8 cellular contexts compared by ENCODE assay signal in the genomic region with DNA sequence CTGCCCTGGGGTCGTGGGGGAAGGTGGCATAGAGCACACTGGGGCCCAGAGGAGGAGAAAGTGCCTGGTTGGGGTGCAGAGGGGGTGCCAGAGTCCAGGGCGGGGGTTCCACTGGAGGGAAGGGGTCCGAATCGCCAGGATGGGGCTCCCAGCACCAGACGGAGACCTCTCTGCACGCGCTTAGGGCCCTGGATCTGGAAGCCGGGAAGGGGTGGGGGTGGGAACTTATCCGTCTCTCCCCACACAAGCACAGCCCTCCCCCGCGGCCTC. TPM values are rescaled to one million over a fixed set of nuclear protein-coding genes. Genes with fewer than 3 reads are reported as not detected.
A peak's percentile ranks its signal among the peaks of the same experiment; 100 is the strongest.
DNase-seq lines count a peak whose midpoint lies in the region; ATAC-seq, FAIRE-seq and TF ChIP-seq lines count a peak whose summit lies in the region.

No MANE protein-coding gene starts in this region.

- intact Hi-C loops in left cardiac atrium (cut with DNase I): no loop called here
- intact Hi-C loops in gastrocnemius medialis (cut with DNase I; ENCODE audit: low total_unique reads): no loop called here

- no peaks in the 10 kb centered on the region for H3K27me3 ChIP-seq in gastrocnemius medialis

- peaks cover 12% of the 10 kb centered on the region for H3K36me3 Mint-ChIP-seq in HFFc6 (ENCODE audit: low read depth)
- no peaks in the 10 kb centered on the region for H3K36me3 Mint-ChIP-seq in activated naive CD4-positive, alpha-beta T cell treated with anti-CD3 and anti-CD28 coated beads, Interleukin-2, amount 50 U/mL, for 24 hours

- TF ChIP-seq CTCF in C4-2B (conservative IDR thresholded peaks at IDR 0.05): no peak
- TF ChIP-seq CTCF in HFFc6 (IDR thresholded peaks at IDR 0.05): no peak
- TF ChIP-seq CTCF in gastrocnemius medialis (IDR thresholded peaks at IDR 0.05 in 4 of 5, conservative IDR thresholded peaks at IDR 0.05 in 1 of 5): no peak

- DNase-seq in HFFc6 (peak; percentile 50), left cardiac atrium (peak; percentile 81), gastrocnemius medialis (no peak), amniotic stem cell (lab: John Stamatoyannopoulos, UW) (no peak), GM12891 (ENCODE audit: insufficient read length, low spot score) (no peak)

- TF ChIP-seq POLR2A in gastrocnemius medialis (IDR thresholded peaks at IDR 0.05) (peak in 1 of 2 donors; percentile 24), GM12891 (IDR thresholded peaks at IDR 0.05; ENCODE audit: low read depth, low read length) (no peak)

- peak overlapping the region; percentile 93 for H3K4me3 Mint-ChIP-seq in HFFc6
- H3K4me3 Mint-ChIP-seq in activated naive CD4-positive, alpha-beta T cell treated with anti-CD3 and anti-CD28 coated beads, Interleukin-2, amount 50 U/mL, for 24 hours: peak overlapping the region; percentile 92

- H3K4me1 ChIP-seq in gastrocnemius medialis: peaks cover 51 to 68% of the 10 kb centered on the region in 2 donors

- peak overlapping the region; percentile 92 for H3K27ac Mint-ChIP-seq in HFFc6
- H3K27ac Mint-ChIP-seq in activated naive CD4-positive, alpha-beta T cell treated with anti-CD3 and anti-CD28 coated beads, Interleukin-2, amount 50 U/mL, for 24 hours: peak overlapping the region; percentile 91

- no peaks in the 10 kb centered on the region for H3K9me3 ChIP-seq in gastrocnemius medialis

- H3K27me3 Mint-ChIP-seq in HFFc6 (ENCODE audit: insufficient read depth): peaks cover 20% of the 10 kb centered on the region
- H3K27me3 Mint-ChIP-seq in activated naive CD4-positive, alpha-beta T cell treated with anti-CD3 and anti-CD28 coated beads, Interleukin-2, amount 50 U/mL, for 24 hours: no peaks in the 10 kb centered on the region

- peaks cover 12% of the 10 kb centered on the region for H3K4me1 Mint-ChIP-seq in HFFc6 (ENCODE audit: low read depth)
- H3K4me1 Mint-ChIP-seq in activated naive CD4-positive, alpha-beta T cell treated with anti-CD3 and anti-CD28 coated beads, Interleukin-2, amount 50 U/mL, for 24 hours: peaks cover 11% of the 10 kb centered on the region

- in situ Hi-C loops in gastrocnemius medialis (cut with MboI; ENCODE audit: low sequenced_read_pairs in 4 of 4): no loop called here

- H3K27ac ChIP-seq in C4-2B: peak overlapping the region; percentile 96
- H3K27ac ChIP-seq in gastrocnemius medialis: peak overlapping the region; percentile 94 to 99 (median 96)

- H3K36me3 ChIP-seq in gastrocnemius medialis: peaks cover 0 to 34% of the 10 kb centered on the region in 2 donors

- ATAC-seq in left cardiac atrium: peak in 1 of 2 donors; percentile 1
- ATAC-seq in gastrocnemius medialis: no peak
- no peak for ATAC-seq in GM19467 (IDR thresholded peaks at IDR 0.05; ENCODE audit: unreplicated experiment)

- H3K9me3 Mint-ChIP-seq in HFFc6: no peaks in the 10 kb centered on the region
- H3K9me3 Mint-ChIP-seq in activated naive CD4-positive, alpha-beta T cell treated with anti-CD3 and anti-CD28 coated beads, Interleukin-2, amount 50 U/mL, for 24 hours: no peaks in the 10 kb centered on the region

- no peak for FAIRE-seq in GM12891 (lab: Jason Lieb, UNC)

- peak overlapping the region; percentile 69 to 85 (median 84) for H3K4me3 ChIP-seq in gastrocnemius medialis

TF ChIP-seq in GM12891, 5 proteins besides CTCF, POLR2A, EP300 and RAD21:
- TF ChIP-seq TAF1 (IDR thresholded peaks at IDR 0.05; ENCODE audit: low read depth, low read length) (no peak), SPI1 (IDR thresholded peaks at IDR 0.05; ENCODE audit: low read depth, low read length) (no peak), POLR2AphosphoS5 (IDR thresholded peaks at IDR 0.05; ENCODE audit: low read depth, low read length) (no peak), PAX5 (IDR thresholded peaks at IDR 0.05; ENCODE audit: insufficient read depth, low read length, severe bottlenecking) (no peak), POU2F2 (IDR thresholded peaks at IDR 0.05; ENCODE audit: low read depth, low read length) (no peak)

RNA-seq across cellular contexts. Expression of a gene that starts 2.8 kb away (rescaled TPM):
- 10 to 100 TPM; 58.4 to 73.3 (median 67.4) TPM for total RNA-seq in HFFc6 (2021; fragmentation: NEBNext Ultra II Directional; extraction: Animal tissue kit (Norgen Biotek cat#: 25700))
- total RNA-seq in left cardiac atrium: 100 to 1,000 TPM in 1 of 2 donors, 10 to 100 TPM in 1; 58.7 to 148 TPM
- 100 to 1,000 TPM in 2 of 4 donors, 10 to 100 TPM in 2; 34.9 to 117 (median 86.3) TPM for total RNA-seq in gastrocnemius medialis
- polyA plus RNA-seq in GM12891 (2012; ENCODE audit: low read depth, missing spikeins): 16.2 TPM

RNA-seq across cellular contexts. Expression of a gene that starts 9.6 kb away (rescaled TPM):
- 100 to 1,000 TPM; 190 to 243 (median 217) TPM for total RNA-seq in HFFc6 (2021; fragmentation: NEBNext Ultra II Directional; extraction: Animal tissue kit (Norgen Biotek cat#: 25700))
- total RNA-seq in left cardiac atrium (100 to 1,000 TPM; 540 to 639 TPM), gastrocnemius medialis (100 to 1,000 TPM; 189 to 442 (median 273) TPM)
- 209 TPM for polyA plus RNA-seq in GM12891 (2012; ENCODE audit: low read depth, missing spikeins)

RNA-seq across cellular contexts. Expression of a gene that starts 13.4 kb away (rescaled TPM):
- total RNA-seq in HFFc6 (2021; fragmentation: NEBNext Ultra II Directional; extraction: Animal tissue kit (Norgen Biotek cat#: 25700)): 10 to 100 TPM in 1 of 6 experiments, 1 to 10 TPM in 5; 7.6 to 12.7 (median 8.6) TPM
- total RNA-seq in left cardiac atrium (1 to 10 TPM; 1.6 to 3.8 TPM), gastrocnemius medialis (1 to 10 TPM in 1 of 4 donors, under 1 TPM in 3; 0.10 to 1.3 (median 0.53) TPM)
- 1.5 TPM for polyA plus RNA-seq in GM12891 (2012; ENCODE audit: low read depth, missing spikeins)

RNA-seq across cellular contexts. Expression of a gene that starts 18.0 kb away (rescaled TPM):
- total RNA-seq in HFFc6 (2021; fragmentation: NEBNext Ultra II Directional; extraction: Animal tissue kit (Norgen Biotek cat#: 25700)): 100 to 1,000 TPM; 160 to 243 (median 190) TPM
- total RNA-seq in left cardiac atrium: 100 to 1,000 TPM; 229 to 379 TPM
- 100 to 1,000 TPM; 274 to 578 (median 418) TPM for total RNA-seq in gastrocnemius medialis
- polyA plus RNA-seq in GM12891 (2012; ENCODE audit: low read depth, missing spikeins): 297 TPM

RNA-seq across cellular contexts. Expression of a gene that starts 24.2 kb away (rescaled TPM):
- total RNA-seq in HFFc6 (2021; fragmentation: NEBNext Ultra II Directional; extraction: Animal tissue kit (Norgen Biotek cat#: 25700)): 10 to 100 TPM; 54.2 to 77.6 (median 63.8) TPM
- total RNA-seq in left cardiac atrium (10 to 100 TPM; 19.2 to 21.4 TPM), gastrocnemius medialis (10 to 100 TPM; 18.7 to 36.7 (median 28.7) TPM)
- polyA plus RNA-seq in GM12891 (2012; ENCODE audit: low read depth, missing spikeins): 47.7 TPM

Comparison
In these comparisons a context has a peak if more than half of its experiments do, and no peak if none do; other contexts are left out.
1. DNase-seq: peak in HFFc6 (single experiment) and left cardiac atrium (single experiment); none in gastrocnemius medialis (0 of 2), amniotic stem cell (single experiment) and GM12891 (single experiment).